ENCODE assay signal across 11 cellular contexts in the genomic region with DNA sequence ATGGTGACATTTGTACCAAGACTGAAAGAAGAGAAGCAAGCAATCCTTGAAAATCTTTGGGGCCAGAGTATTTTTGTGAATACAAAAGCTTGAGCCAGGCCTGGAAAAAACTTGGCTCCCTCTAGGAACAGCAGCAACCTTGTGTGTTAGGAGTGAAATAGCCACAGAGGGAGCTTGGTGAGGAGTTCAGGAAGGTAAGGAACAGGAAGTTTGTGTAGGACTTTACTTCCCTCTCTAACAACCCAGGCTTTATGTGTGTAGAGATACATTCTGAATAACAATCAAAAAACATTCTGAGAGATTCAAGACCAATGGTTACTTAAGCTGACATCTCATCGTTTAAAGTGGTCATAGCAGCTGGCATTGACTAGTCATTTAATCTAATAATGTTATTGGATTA.
DNase-seq lines count a peak whose midpoint lies in the region; ATAC-seq and TF ChIP-seq lines count a peak whose summit lies in the region.
"Had no signal": no experiment of that assay in that cellular context is flagged by ENCODE, and none has a peak within 500 bp of the region (broad histone marks: within the 10 kb centered on the region; RNA-seq: fewer than 3 reads in every experiment).

No MANE protein-coding gene starts in this region.

- TF ChIP-seq CTCF in fibroblast of pulmonary artery (IDR thresholded peaks at IDR 0.05; ENCODE audit: low read length, missing control alignments), result no peak
- no peak for TF ChIP-seq CTCF in omental fat pad (IDR thresholded peaks at IDR 0.05)

- H3K4me3 ChIP-seq in fibroblast of pulmonary artery (replicated peaks; ENCODE audit: low read depth, low read length), result no peak overlapping the region

- no peak for ATAC-seq in omental fat pad (ENCODE audit: low FRiP score)
- ATAC-seq: activated T-cell treated with anti-CD3 and anti-CD28 coated beads, Interleukin-2, amount 50 U/mL, for 72 hours had no signal

- DNase-seq in DMS153 treated with DMSO at 0.1 percent for 48 hours (lab: John Stamatoyannopoulos, UW; ENCODE audit: unreplicated experiment) (peak; percentile 20), DMS153 (lab: John Stamatoyannopoulos, UW) (no peak), SKM-1 (lab: John Stamatoyannopoulos, UW; ENCODE audit: unreplicated experiment) (peak; percentile 12), fibroblast of pulmonary artery (ENCODE audit: low read depth) (peak; percentile 11), retina (peak; percentile 41), omental fat pad (ENCODE audit: low spot score) (no peak), caudate nucleus (lab: John Stamatoyannopoulos, UW) (no peak), NOMO-1 treated with dmso at 0.1 percent for 144 hours (lab: John Stamatoyannopoulos, UW; ENCODE audit: unreplicated experiment) (no peak)
- DNase-seq: 8988T; activated T-cell treated with anti-CD3 and anti-CD28 coated beads, Interleukin-2, amount 50 U/mL, for 72 hours; NK-92 treated with Interleukin-12 subunit alpha and Interleukin-12 subunit beta, amount 100 ng/mL, for 24 hours had no signal

- H3K27ac ChIP-seq in caudate nucleus (ENCODE audit: low read depth, low read length), result no peak overlapping the region

Comparison
In these comparisons a context has a peak if more than half of its experiments do, and no peak if none do; other contexts are left out.
1. DNase-seq: peak in DMS153 treated with DMSO at 0.1 percent for 48 hours (single experiment), SKM-1 (single experiment), fibroblast of pulmonary artery (single experiment) and retina (single experiment); none in DMS153 (single experiment), omental fat pad (single experiment), caudate nucleus (0 of 61) and NOMO-1 treated with dmso at 0.1 percent for 144 hours (single experiment).